Comparison of ENCODE assay signal across 19 cellular contexts in genomic region chr2:239719791-239720410, GRCh38.
"Had no signal": no experiment of that assay in that cellular context is flagged by ENCODE, and none has a peak within 500 bp of the region (broad histone marks: within the 10 kb centered on the region; RNA-seq: fewer than 3 reads in every experiment).

No MANE protein-coding gene starts in this region.

- H3K4me3 ChIP-seq: colonic mucosa, ovary, tibial nerve had no signal

- ATAC-seq: activated CD8-positive, alpha-beta T cell treated with anti-CD3 and anti-CD28 coated beads for 36 hours; stimulated activated naive CD8-positive, alpha-beta T cell treated with anti-CD3 and anti-CD28 coated beads, Interleukin-15, Interleukin-2, amounts not matched to agents 100 U/mL and 50 U/mL, for 24 hours; T-cell had no signal

- H3K9me3 ChIP-seq: colonic mucosa, ovary, SK-N-SH had no signal

- H3K9me3 Mint-ChIP-seq: activated T-helper 1 cell treated with anti-CD3 and anti-CD28 coated beads, Interleukin-12 subunit alpha, Interleukin-12 subunit beta, Interleukin-2, Interleukin-4 antibody, amounts not matched to agents 30 ng/mL and 10 ng/mL and 1 ng/mL, durations not matched to agents 14 hours and 24 hours and 36 hours had no signal

- H3K36me3 ChIP-seq: colonic mucosa, ovary, tibial nerve had no signal

- H3K4me1 Mint-ChIP-seq: activated B cell treated with CpG ODN at 0.5 μM for 24 hours; activated naive CD8-positive, alpha-beta T cell treated with anti-CD3 and anti-CD28 coated beads for 36 hours; T-cell had no signal

- H3K4me2 ChIP-seq: SK-N-SH had no signal

- H3K27ac Mint-ChIP-seq: activated B cell treated with CpG ODN at 0.5 μM for 24 hours; activated CD8-positive, alpha-beta T cell treated with anti-CD3 and anti-CD28 coated beads for 36 hours; activated naive CD8-positive, alpha-beta T cell treated with anti-CD3 and anti-CD28 coated beads for 36 hours; activated T-helper 1 cell treated with anti-CD3 and anti-CD28 coated beads, Interleukin-12 subunit alpha, Interleukin-12 subunit beta, Interleukin-2, Interleukin-4 antibody, amounts not matched to agents 30 ng/mL and 10 ng/mL and 1 ng/mL, durations not matched to agents 14 hours and 24 hours and 36 hours; T-cell had no signal

- H3K9ac ChIP-seq: SK-N-SH had no signal

- H3K27ac ChIP-seq: colonic mucosa, ovary, tibial nerve had no signal

- H3K4me3 Mint-ChIP-seq: activated B cell treated with CpG ODN at 0.5 μM for 24 hours; activated CD8-positive, alpha-beta T cell treated with anti-CD3 and anti-CD28 coated beads for 36 hours; activated naive CD8-positive, alpha-beta T cell treated with anti-CD3 and anti-CD28 coated beads for 36 hours; activated T-helper 1 cell treated with anti-CD3 and anti-CD28 coated beads, Interleukin-12 subunit alpha, Interleukin-12 subunit beta, Interleukin-2, Interleukin-4 antibody, amounts not matched to agents 30 ng/mL and 10 ng/mL and 1 ng/mL, durations not matched to agents 14 hours and 24 hours and 36 hours; brain; T-cell had no signal

- DNase-seq: activated B cell treated with CpG ODN at 0.5 μM for 24 hours; activated CD4-positive, alpha-beta T cell treated with anti-CD3 and anti-CD28 coated beads for 4 hours; activated CD8-positive, alpha-beta T cell treated with anti-CD3 and anti-CD28 coated beads for 36 hours; activated naive CD4-positive, alpha-beta T cell; activated naive CD8-positive, alpha-beta T cell treated with anti-CD3 and anti-CD28 coated beads for 36 hours; central memory CD4-positive, alpha-beta T cell; colonic mucosa; glutamatergic neuron; hypothalamus; midbrain; SK-N-SH; stimulated activated naive CD8-positive, alpha-beta T cell treated with anti-CD3 and anti-CD28 coated beads, Interleukin-15, Interleukin-2, amounts not matched to agents 100 U/mL and 50 U/mL, for 24 hours; substantia nigra; T-cell; T-helper 9 cell had no signal

- H3K4me1 ChIP-seq: colonic mucosa had no signal

- H3K27me3 ChIP-seq: colonic mucosa, ovary, tibial nerve had no signal

- H3K36me3 Mint-ChIP-seq: activated naive CD8-positive, alpha-beta T cell treated with anti-CD3 and anti-CD28 coated beads for 36 hours; brain; T-cell had no signal

- H3K27me3 Mint-ChIP-seq: activated B cell treated with CpG ODN at 0.5 μM for 24 hours; activated CD8-positive, alpha-beta T cell treated with anti-CD3 and anti-CD28 coated beads for 36 hours; activated naive CD8-positive, alpha-beta T cell treated with anti-CD3 and anti-CD28 coated beads for 36 hours; T-cell had no signal
